Comparison of ENCODE assay signal across 1 cellular context in genomic region chr20:35284267-35284991, GRCh38.
TF ChIP-seq lines count a peak whose summit lies in the region.

Gene EIF6, minus strand, starts transcription at chr20:35284772. Its CDS starts 285 bp downstream, at chr20:35284487.

TF ChIP-seq in H1, 55 proteins besides CTCF, POLR2A, EP300 and RAD21 (continued from another document):
- TF ChIP-seq RNF2 (IDR thresholded peaks at IDR 0.05; ENCODE audit: borderline replicate concordance, low read depth, low read length, missing control alignments, poor library complexity, severe bottlenecking) (no peak), PHF8 (conservative IDR thresholded peaks at IDR 0.05; ENCODE audit: low read depth, low read length) (peak; percentile 81), SIN3A (conservative IDR thresholded peaks at IDR 0.05 in 1 of 2, IDR thresholded peaks at IDR 0.05 in 1 of 2; ENCODE audit: low read depth in 1 of 2, low read length in 2 of 2) (peak; percentile 81 to 91; a peak in 3 of 4 replicates), BRCA1 (IDR thresholded peaks at IDR 0.05; ENCODE audit: low read depth, low read length) (no peak), BACH1 (IDR thresholded peaks at IDR 0.05; ENCODE audit: low read length) (no peak), HDAC6 (IDR thresholded peaks at IDR 0.05; ENCODE audit: low read depth, low read length) (no peak), TAF1 (IDR thresholded peaks at IDR 0.05; ENCODE audit: low read depth, low read length) (peak; percentile 87), RFX5 (IDR thresholded peaks at IDR 0.05; ENCODE audit: borderline replicate concordance, low read depth, low read length) (no peak), SAP30 (IDR thresholded peaks at IDR 0.05; ENCODE audit: insufficient read depth, insufficient replicate concordance, low read length) (no peak), TBP (IDR thresholded peaks at IDR 0.05; ENCODE audit: low read depth, low read length) (peak; percentile 87), EGR1 (IDR thresholded peaks at IDR 0.05; ENCODE audit: borderline replicate concordance, low read depth, low read length) (peak; percentile 95), EZH2 (IDR thresholded peaks at IDR 0.05; ENCODE audit: low read depth, low read length, severe bottlenecking) (no peak), JUND (IDR thresholded peaks at IDR 0.05; ENCODE audit: low read length) (no peak), YY1 (IDR thresholded peaks at IDR 0.05; ENCODE audit: low read depth, low read length) (0 out of 2 replicates have a peak, but pooled peaks have one; percentile 22), RBBP5 (IDR thresholded peaks at IDR 0.05; ENCODE audit: borderline replicate concordance, low read depth, low read length) (no peak), SRF (IDR thresholded peaks at IDR 0.05; ENCODE audit: low read depth, low read length) (0 out of 2 replicates have a peak, but pooled peaks have one; percentile 49), TAF7 (optimal IDR thresholded peaks at IDR 0.05; ENCODE audit: borderline replicate concordance, low read depth, low read length) (peak; percentile 81), ATF3 (IDR thresholded peaks at IDR 0.05; ENCODE audit: insufficient read depth, low read depth, low read length) (no peak), SP1 (IDR thresholded peaks at IDR 0.05; ENCODE audit: low read depth, low read length) (0 out of 2 replicates have a peak, but pooled peaks have one; percentile 10), GABPA (IDR thresholded peaks at IDR 0.05; ENCODE audit: borderline replicate concordance, insufficient read depth, low read length) (peak; percentile 84), RXRA (IDR thresholded peaks at IDR 0.05; ENCODE audit: insufficient read depth, low read depth, low read length) (0 out of 2 replicates have a peak, but pooled peaks have one; percentile 5), MAX (IDR thresholded peaks at IDR 0.05) (peak; percentile 81; the same call in 1 of the 2 replicates), SIX5 (IDR thresholded peaks at IDR 0.05; ENCODE audit: low read depth, low read length) (peak; percentile 20; the same call in 1 of the 2 replicates), TEAD4 (IDR thresholded peaks at IDR 0.05; ENCODE audit: low read depth, low read length) (no peak), CHD2 (IDR thresholded peaks at IDR 0.05; ENCODE audit: low read length) (no peak), POLR2AphosphoS5 (IDR thresholded peaks at IDR 0.05; ENCODE audit: low read depth, low read length) (peak; percentile 65; the same call in 1 of the 2 replicates)
- TF ChIP-seq, protein P1, sequence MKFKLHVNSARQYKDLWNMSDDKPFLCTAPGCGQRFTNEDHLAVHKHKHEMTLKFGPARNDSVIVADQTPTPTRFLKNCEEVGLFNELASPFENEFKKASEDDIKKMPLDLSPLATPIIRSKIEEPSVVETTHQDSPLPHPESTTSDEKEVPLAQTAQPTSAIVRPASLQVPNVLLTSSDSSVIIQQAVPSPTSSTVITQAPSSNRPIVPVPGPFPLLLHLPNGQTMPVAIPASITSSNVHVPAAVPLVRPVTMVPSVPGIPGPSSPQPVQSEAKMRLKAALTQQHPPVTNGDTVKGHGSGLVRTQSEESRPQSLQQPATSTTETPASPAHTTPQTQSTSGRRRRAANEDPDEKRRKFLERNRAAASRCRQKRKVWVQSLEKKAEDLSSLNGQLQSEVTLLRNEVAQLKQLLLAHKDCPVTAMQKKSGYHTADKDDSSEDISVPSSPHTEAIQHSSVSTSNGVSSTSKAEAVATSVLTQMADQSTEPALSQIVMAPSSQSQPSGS (IDR thresholded peaks at IDR 0.05; ENCODE audit: low read length) = no peak
- TF ChIP-seq, protein P2, sequence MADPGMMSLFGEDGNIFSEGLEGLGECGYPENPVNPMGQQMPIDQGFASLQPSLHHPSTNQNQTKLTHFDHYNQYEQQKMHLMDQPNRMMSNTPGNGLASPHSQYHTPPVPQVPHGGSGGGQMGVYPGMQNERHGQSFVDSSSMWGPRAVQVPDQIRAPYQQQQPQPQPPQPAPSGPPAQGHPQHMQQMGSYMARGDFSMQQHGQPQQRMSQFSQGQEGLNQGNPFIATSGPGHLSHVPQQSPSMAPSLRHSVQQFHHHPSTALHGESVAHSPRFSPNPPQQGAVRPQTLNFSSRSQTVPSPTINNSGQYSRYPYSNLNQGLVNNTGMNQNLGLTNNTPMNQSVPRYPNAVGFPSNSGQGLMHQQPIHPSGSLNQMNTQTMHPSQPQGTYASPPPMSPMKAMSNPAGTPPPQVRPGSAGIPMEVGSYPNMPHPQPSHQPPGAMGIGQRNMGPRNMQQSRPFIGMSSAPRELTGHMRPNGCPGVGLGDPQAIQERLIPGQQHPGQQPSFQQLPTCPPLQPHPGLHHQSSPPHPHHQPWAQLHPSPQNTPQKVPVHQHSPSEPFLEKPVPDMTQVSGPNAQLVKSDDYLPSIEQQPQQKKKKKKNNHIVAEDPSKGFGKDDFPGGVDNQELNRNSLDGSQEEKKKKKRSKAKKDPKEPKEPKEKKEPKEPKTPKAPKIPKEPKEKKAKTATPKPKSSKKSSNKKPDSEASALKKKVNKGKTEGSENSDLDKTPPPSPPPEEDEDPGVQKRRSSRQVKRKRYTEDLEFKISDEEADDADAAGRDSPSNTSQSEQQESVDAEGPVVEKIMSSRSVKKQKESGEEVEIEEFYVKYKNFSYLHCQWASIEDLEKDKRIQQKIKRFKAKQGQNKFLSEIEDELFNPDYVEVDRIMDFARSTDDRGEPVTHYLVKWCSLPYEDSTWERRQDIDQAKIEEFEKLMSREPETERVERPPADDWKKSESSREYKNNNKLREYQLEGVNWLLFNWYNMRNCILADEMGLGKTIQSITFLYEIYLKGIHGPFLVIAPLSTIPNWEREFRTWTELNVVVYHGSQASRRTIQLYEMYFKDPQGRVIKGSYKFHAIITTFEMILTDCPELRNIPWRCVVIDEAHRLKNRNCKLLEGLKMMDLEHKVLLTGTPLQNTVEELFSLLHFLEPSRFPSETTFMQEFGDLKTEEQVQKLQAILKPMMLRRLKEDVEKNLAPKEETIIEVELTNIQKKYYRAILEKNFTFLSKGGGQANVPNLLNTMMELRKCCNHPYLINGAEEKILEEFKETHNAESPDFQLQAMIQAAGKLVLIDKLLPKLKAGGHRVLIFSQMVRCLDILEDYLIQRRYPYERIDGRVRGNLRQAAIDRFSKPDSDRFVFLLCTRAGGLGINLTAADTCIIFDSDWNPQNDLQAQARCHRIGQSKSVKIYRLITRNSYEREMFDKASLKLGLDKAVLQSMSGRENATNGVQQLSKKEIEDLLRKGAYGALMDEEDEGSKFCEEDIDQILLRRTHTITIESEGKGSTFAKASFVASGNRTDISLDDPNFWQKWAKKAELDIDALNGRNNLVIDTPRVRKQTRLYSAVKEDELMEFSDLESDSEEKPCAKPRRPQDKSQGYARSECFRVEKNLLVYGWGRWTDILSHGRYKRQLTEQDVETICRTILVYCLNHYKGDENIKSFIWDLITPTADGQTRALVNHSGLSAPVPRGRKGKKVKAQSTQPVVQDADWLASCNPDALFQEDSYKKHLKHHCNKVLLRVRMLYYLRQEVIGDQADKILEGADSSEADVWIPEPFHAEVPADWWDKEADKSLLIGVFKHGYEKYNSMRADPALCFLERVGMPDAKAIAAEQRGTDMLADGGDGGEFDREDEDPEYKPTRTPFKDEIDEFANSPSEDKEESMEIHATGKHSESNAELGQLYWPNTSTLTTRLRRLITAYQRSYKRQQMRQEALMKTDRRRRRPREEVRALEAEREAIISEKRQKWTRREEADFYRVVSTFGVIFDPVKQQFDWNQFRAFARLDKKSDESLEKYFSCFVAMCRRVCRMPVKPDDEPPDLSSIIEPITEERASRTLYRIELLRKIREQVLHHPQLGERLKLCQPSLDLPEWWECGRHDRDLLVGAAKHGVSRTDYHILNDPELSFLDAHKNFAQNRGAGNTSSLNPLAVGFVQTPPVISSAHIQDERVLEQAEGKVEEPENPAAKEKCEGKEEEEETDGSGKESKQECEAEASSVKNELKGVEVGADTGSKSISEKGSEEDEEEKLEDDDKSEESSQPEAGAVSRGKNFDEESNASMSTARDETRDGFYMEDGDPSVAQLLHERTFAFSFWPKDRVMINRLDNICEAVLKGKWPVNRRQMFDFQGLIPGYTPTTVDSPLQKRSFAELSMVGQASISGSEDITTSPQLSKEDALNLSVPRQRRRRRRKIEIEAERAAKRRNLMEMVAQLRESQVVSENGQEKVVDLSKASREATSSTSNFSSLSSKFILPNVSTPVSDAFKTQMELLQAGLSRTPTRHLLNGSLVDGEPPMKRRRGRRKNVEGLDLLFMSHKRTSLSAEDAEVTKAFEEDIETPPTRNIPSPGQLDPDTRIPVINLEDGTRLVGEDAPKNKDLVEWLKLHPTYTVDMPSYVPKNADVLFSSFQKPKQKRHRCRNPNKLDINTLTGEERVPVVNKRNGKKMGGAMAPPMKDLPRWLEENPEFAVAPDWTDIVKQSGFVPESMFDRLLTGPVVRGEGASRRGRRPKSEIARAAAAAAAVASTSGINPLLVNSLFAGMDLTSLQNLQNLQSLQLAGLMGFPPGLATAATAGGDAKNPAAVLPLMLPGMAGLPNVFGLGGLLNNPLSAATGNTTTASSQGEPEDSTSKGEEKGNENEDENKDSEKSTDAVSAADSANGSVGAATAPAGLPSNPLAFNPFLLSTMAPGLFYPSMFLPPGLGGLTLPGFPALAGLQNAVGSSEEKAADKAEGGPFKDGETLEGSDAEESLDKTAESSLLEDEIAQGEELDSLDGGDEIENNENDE (IDR thresholded peaks at IDR 0.05; ENCODE audit: insufficient replicate concordance, low read length) = no peak
